Comparison of ENCODE assay signal across 1 cellular context in the genomic region with DNA sequence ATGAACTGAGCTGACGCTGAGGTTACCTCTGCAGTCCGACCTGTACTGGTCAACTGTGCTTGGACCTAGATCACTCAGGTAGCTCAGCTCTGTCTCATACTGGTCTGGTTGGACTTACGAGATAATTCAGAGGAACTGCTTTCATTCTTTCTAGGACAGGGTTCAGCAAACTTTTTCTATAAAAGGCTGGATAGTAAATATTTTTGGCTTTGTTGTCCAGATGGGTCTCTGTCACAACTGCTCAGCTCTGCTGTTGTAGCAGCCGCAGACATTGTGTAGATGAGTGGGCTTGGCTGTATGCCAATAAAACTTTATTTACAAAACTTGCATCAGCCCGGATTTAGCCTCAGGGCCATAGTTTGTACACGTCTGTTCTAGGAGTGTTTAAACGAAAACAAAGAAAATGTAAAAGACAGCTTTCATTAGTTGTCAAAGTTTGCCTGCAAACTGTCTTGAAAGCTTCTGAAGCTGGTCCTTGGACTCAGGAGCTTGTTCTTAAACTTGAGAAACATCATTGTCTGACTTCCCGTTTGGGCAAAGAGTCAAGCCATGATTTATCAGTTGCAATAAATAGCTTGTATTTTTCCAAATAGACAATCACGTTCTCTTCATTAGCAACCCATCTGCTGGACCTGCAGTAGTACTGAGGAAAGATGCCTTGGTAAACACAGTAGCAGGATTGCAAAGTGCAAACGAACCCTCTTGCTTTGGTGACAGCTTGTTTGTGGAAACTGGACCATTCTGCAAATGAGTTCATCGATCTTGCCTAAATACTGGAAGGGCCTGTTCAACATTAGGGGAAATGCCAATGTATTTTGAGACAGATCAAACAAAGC.
TF ChIP-seq lines count a peak whose summit lies in the region.

No MANE protein-coding gene starts in this region.

TF ChIP-seq in HepG2, 621 proteins besides CTCF, POLR2A, EP300 and RAD21 (continued from another document and continues in another):
- TF ChIP-seq NR0B2 (CRISPR knock-in tag; IDR thresholded peaks at IDR 0.05) (no peak), MTF2 (CRISPR knock-in tag; IDR thresholded peaks at IDR 0.05; ENCODE audit: borderline replicate concordance) (no peak), REPIN1 (CRISPR knock-in tag; IDR thresholded peaks at IDR 0.05; ENCODE audit: borderline replicate concordance, low read depth) (peak; percentile 41; the same call in 1 of the 2 replicates), ETV5 (CRISPR knock-in tag; IDR thresholded peaks at IDR 0.05; ENCODE audit: borderline replicate concordance) (no peak), ZNF407 (CRISPR knock-in tag; IDR thresholded peaks at IDR 0.05; ENCODE audit: not compliant biosample characterization) (no peak), ZNF234 (CRISPR knock-in tag; conservative IDR thresholded peaks at IDR 0.05) (no peak), HMG20A (CRISPR knock-in tag; IDR thresholded peaks at IDR 0.05; ENCODE audit: borderline replicate concordance) (0 out of 2 replicates have a peak, but pooled peaks have one; percentile 13), THAP8 (CRISPR knock-in tag; IDR thresholded peaks at IDR 0.05; ENCODE audit: borderline replicate concordance) (no peak), MIER3 (CRISPR knock-in tag; IDR thresholded peaks at IDR 0.05; ENCODE audit: borderline replicate concordance) (peak; percentile 42; the same call in 1 of the 2 replicates), MTA1 (CRISPR knock-in tag; IDR thresholded peaks at IDR 0.05; ENCODE audit: borderline replicate concordance) (no peak), NR2C2 (CRISPR knock-in tag; IDR thresholded peaks at IDR 0.05; ENCODE audit: borderline replicate concordance) (no peak), ZNF629 (CRISPR knock-in tag; conservative IDR thresholded peaks at IDR 0.05) (peak; percentile 27; the same call in 1 of the 2 replicates), IRF1 (CRISPR knock-in tag; IDR thresholded peaks at IDR 0.05; ENCODE audit: low read depth) (no peak), RXRB (CRISPR knock-in tag; IDR thresholded peaks at IDR 0.05; ENCODE audit: borderline replicate concordance) (peak; percentile 39; the same call in 1 of the 2 replicates), BCL3 (CRISPR knock-in tag; IDR thresholded peaks at IDR 0.05) (no peak), STAG1 (CRISPR knock-in tag; IDR thresholded peaks at IDR 0.05) (no peak), IKZF5 (CRISPR knock-in tag; IDR thresholded peaks at IDR 0.05) (no peak), RFXAP (CRISPR knock-in tag; IDR thresholded peaks at IDR 0.05; ENCODE audit: borderline replicate concordance) (no peak), ZNF367 (CRISPR knock-in tag; IDR thresholded peaks at IDR 0.05; ENCODE audit: borderline replicate concordance) (no peak), ZNF614 (CRISPR knock-in tag; IDR thresholded peaks at IDR 0.05; ENCODE audit: borderline replicate concordance) (no peak), ZNF441 (CRISPR knock-in tag; IDR thresholded peaks at IDR 0.05; ENCODE audit: borderline replicate concordance) (0 out of 2 replicates have a peak, but pooled peaks have one; percentile 22), SIN3A (IDR thresholded peaks at IDR 0.05; ENCODE audit: borderline replicate concordance, low read depth, low read length) (no peak), LCORL (IDR thresholded peaks at IDR 0.05) (peak; percentile 74), LCORL (CRISPR knock-in tag; IDR thresholded peaks at IDR 0.05) (peak; percentile 90; the same call in 1 of the 2 replicates), PLSCR1 (CRISPR knock-in tag; IDR thresholded peaks at IDR 0.05; ENCODE audit: borderline replicate concordance) (no peak), SAP130 (CRISPR knock-in tag; IDR thresholded peaks at IDR 0.05; ENCODE audit: low read depth) (0 out of 2 replicates have a peak, but pooled peaks have one; percentile 10), DPF2 (CRISPR knock-in tag; IDR thresholded peaks at IDR 0.05; ENCODE audit: borderline replicate concordance, low read depth) (0 out of 2 replicates have a peak, but pooled peaks have one; percentile 30)
- TF ChIP-seq, protein P1, sequence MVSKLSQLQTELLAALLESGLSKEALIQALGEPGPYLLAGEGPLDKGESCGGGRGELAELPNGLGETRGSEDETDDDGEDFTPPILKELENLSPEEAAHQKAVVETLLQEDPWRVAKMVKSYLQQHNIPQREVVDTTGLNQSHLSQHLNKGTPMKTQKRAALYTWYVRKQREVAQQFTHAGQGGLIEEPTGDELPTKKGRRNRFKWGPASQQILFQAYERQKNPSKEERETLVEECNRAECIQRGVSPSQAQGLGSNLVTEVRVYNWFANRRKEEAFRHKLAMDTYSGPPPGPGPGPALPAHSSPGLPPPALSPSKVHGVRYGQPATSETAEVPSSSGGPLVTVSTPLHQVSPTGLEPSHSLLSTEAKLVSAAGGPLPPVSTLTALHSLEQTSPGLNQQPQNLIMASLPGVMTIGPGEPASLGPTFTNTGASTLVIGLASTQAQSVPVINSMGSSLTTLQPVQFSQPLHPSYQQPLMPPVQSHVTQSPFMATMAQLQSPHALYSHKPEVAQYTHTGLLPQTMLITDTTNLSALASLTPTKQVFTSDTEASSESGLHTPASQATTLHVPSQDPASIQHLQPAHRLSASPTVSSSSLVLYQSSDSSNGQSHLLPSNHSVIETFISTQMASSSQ (IDR thresholded peaks at IDR 0.05; ENCODE audit: low read depth): no peak
- TF ChIP-seq, protein P1 (CRISPR knock-in tag; IDR thresholded peaks at IDR 0.05; ENCODE audit: borderline replicate concordance): no peak; the same call in 1 of the 2 replicates
- TF ChIP-seq, protein P2, sequence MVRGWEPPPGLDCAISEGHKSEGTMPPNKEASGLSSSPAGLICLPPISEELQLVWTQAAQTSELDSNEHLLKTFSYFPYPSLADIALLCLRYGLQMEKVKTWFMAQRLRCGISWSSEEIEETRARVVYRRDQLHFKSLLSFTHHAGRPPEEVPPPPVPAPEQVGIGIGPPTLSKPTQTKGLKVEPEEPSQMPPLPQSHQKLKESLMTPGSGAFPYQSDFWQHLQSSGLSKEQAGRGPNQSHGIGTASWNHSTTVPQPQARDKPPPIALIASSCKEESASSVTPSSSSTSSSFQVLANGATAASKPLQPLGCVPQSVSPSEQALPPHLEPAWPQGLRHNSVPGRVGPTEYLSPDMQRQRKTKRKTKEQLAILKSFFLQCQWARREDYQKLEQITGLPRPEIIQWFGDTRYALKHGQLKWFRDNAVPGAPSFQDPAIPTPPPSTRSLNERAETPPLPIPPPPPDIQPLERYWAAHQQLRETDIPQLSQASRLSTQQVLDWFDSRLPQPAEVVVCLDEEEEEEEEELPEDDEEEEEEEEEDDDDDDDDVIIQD (CRISPR knock-in tag; IDR thresholded peaks at IDR 0.05; ENCODE audit: low read depth): 0 out of 2 replicates have a peak, but pooled peaks have one; percentile 30
